In genomic region chr3:16978921-16979271, GRCh38 we compare ENCODE assay signal across 15 cellular contexts.
DNase-seq lines count a peak whose midpoint lies in the region; ATAC-seq and TF ChIP-seq lines count a peak whose summit lies in the region.
"Had no signal": no experiment of that assay in that cellular context is flagged by ENCODE, and none has a peak within 500 bp of the region (broad histone marks: within the 10 kb centered on the region; RNA-seq: fewer than 3 reads in every experiment).

No MANE protein-coding gene starts in this region.

- H3K27ac ChIP-seq in left ventricle myocardium inferior (replicated peaks) (peak overlapping the region; percentile 43), right cardiac atrium (ENCODE audit: low read length) (no peak overlapping the region), ACC112 (ENCODE audit: low read depth, low read length) (0 out of 2 replicates have a peak overlapping the region, but pooled peaks have one; percentile 28), right lobe of liver (peak overlapping the region in 1 of 3 donors; percentile 17), colonic mucosa (no peak overlapping the region)
- H3K27ac ChIP-seq: GM23248, HL-60 had no signal

- H3K4me3 Mint-ChIP-seq in T-helper 17 cell: no peak overlapping the region
- H3K4me3 Mint-ChIP-seq: CD4-positive, CD25-positive, alpha-beta regulatory T cell had no signal

- DNase-seq in left ventricle myocardium inferior (no peak), right cardiac atrium (no peak), T-helper 17 cell (no peak), right lobe of liver (no peak), KG1 (lab: John Stamatoyannopoulos, UW) (no peak), colonic mucosa (no peak)
- DNase-seq: ACHN; BE2C; Caco-2; CD4-positive, CD25-positive, alpha-beta regulatory T cell; HCEC 1CT had no signal

- H3K27me3 Mint-ChIP-seq in T-helper 17 cell: no peaks in the 10 kb centered on the region
- H3K27me3 Mint-ChIP-seq: CD4-positive, CD25-positive, alpha-beta regulatory T cell had no signal

- H3K4me1 Mint-ChIP-seq in T-helper 17 cell: peaks cover 34% of the 10 kb centered on the region

- peaks cover 66% of the 10 kb centered on the region for H3K4me1 ChIP-seq in left ventricle myocardium inferior
- H3K4me1 ChIP-seq in right cardiac atrium (ENCODE audit: control insufficient read depth, insufficient read depth, low read length): peaks cover 4% of the 10 kb centered on the region
- peaks cover 15% of the 10 kb centered on the region for H3K4me1 ChIP-seq in ACC112 (ENCODE audit: control insufficient read depth, insufficient read depth, low read length, unreplicated experiment)
- H3K4me1 ChIP-seq in right lobe of liver: peaks cover 0 to 5% (median 0%) of the 10 kb centered on the region in 4 donors
- no peaks in the 10 kb centered on the region for H3K4me1 ChIP-seq in colonic mucosa
- H3K4me1 ChIP-seq: BE2C, Caco-2 had no signal

- no peak overlapping the region for H3K4me3 ChIP-seq in left ventricle myocardium inferior
- no peak overlapping the region for H3K4me3 ChIP-seq in right cardiac atrium (ENCODE audit: low read length)
- H3K4me3 ChIP-seq in ACC112 (ENCODE audit: low read depth, low read length): no peak overlapping the region
- H3K4me3 ChIP-seq in right lobe of liver: no peak overlapping the region
- H3K4me3 ChIP-seq in colonic mucosa: no peak overlapping the region
- H3K4me3 ChIP-seq: GM23248 had no signal

- no peak overlapping the region for H2AFZ ChIP-seq in ACC112 (ENCODE audit: low read length, unreplicated experiment)

- peaks cover 6% of the 10 kb centered on the region for H3K9me3 ChIP-seq in left ventricle myocardium inferior (replicated peaks)
- H3K9me3 ChIP-seq in right cardiac atrium (ENCODE audit: control insufficient read depth, low read length): no peaks in the 10 kb centered on the region
- H3K9me3 ChIP-seq in T-helper 17 cell (ENCODE audit: control insufficient read depth, low read length, poor library complexity, severe bottlenecking): no peaks in the 10 kb centered on the region
- no peaks in the 10 kb centered on the region for H3K9me3 ChIP-seq in right lobe of liver
- no peaks in the 10 kb centered on the region for H3K9me3 ChIP-seq in colonic mucosa
- H3K9me3 ChIP-seq: BE2C, Caco-2 had no signal

- no peaks in the 10 kb centered on the region for H3K36me3 ChIP-seq in left ventricle myocardium inferior
- no peaks in the 10 kb centered on the region for H3K36me3 ChIP-seq in ACC112 (ENCODE audit: insufficient read depth, low read length)
- H3K36me3 ChIP-seq in right lobe of liver: no peaks in the 10 kb centered on the region
- no peaks in the 10 kb centered on the region for H3K36me3 ChIP-seq in colonic mucosa
- H3K36me3 ChIP-seq: BE2C had no signal

- 87% methylated on average over 3 of the region's 3 CpGs for WGBS in right cardiac atrium
- 12% methylated on average over 3 of the region's 3 CpGs for WGBS in right lobe of liver (ENCODE audit: insufficient coverage, low coverage, low lambda C conversion rate, missing lambda C conversion rate)

- no peaks in the 10 kb centered on the region for H3K36me3 Mint-ChIP-seq in T-helper 17 cell (ENCODE audit: low read depth)

- no peak for TF ChIP-seq POLR2A in right lobe of liver (IDR thresholded peaks at IDR 0.05)

- no peak for ATAC-seq in right cardiac atrium
- ATAC-seq in T-helper 17 cell: no peak
- ATAC-seq in right lobe of liver: peak; percentile 45 to 69 (median 63)
- ATAC-seq in HG03139 (IDR thresholded peaks at IDR 0.05; ENCODE audit: unreplicated experiment): no peak

- no peak overlapping the region for H3K9ac ChIP-seq in colonic mucosa (ENCODE audit: low read depth in 2 of 2, low read length in 2 of 2)
- H3K9ac ChIP-seq: GM23248 had no signal

- TF ChIP-seq CTCF in left ventricle myocardium inferior (IDR thresholded peaks at IDR 0.05; ENCODE audit: borderline replicate concordance) (no peak), right lobe of liver (IDR thresholded peaks at IDR 0.05) (no peak), colonic mucosa (IDR thresholded peaks at IDR 0.05) (no peak)

- intact Hi-C loops in left ventricle myocardium inferior (cut with micrococcal nuclease): no loop called here
- intact Hi-C loops in right cardiac atrium (cut with DNase I): no loop called here
- intact Hi-C loops in right lobe of liver (cut with DNase I): no loop called here
- intact Hi-C loops in colonic mucosa (cut with DNase I): no loop called here

- peak overlapping the region; percentile 80 for H3K27ac Mint-ChIP-seq in T-helper 17 cell
- H3K27ac Mint-ChIP-seq: CD4-positive, CD25-positive, alpha-beta regulatory T cell had no signal

- H3K79me2 ChIP-seq in ACC112 (ENCODE audit: control insufficient read depth, insufficient read depth, low read length, unreplicated experiment): peaks cover 3% of the 10 kb centered on the region

- no peaks in the 10 kb centered on the region for H3K27me3 ChIP-seq in left ventricle myocardium inferior (ENCODE audit: low read depth)
- no peaks in the 10 kb centered on the region for H3K27me3 ChIP-seq in right cardiac atrium (ENCODE audit: control insufficient read depth, insufficient read depth)
- H3K27me3 ChIP-seq in ACC112 (ENCODE audit: insufficient read depth, low read length): no peaks in the 10 kb centered on the region
- H3K27me3 ChIP-seq in right lobe of liver: no peaks in the 10 kb centered on the region
- no peaks in the 10 kb centered on the region for H3K27me3 ChIP-seq in colonic mucosa
- H3K27me3 ChIP-seq: BE2C had no signal

Comparison
In these comparisons a context has a peak if more than half of its experiments do, and no peak if none do; other contexts are left out.
1. H3K27ac ChIP-seq: peak in left ventricle myocardium inferior (single experiment) and ACC112 (single experiment); none in right cardiac atrium (single experiment) and colonic mucosa (single experiment).
2. ATAC-seq: peak in right lobe of liver (4 of 4); none in right cardiac atrium (0 of 2), T-helper 17 cell (single experiment) and HG03139 (single experiment).